ENCODE assay signal across 10 cellular contexts in the genomic region with DNA sequence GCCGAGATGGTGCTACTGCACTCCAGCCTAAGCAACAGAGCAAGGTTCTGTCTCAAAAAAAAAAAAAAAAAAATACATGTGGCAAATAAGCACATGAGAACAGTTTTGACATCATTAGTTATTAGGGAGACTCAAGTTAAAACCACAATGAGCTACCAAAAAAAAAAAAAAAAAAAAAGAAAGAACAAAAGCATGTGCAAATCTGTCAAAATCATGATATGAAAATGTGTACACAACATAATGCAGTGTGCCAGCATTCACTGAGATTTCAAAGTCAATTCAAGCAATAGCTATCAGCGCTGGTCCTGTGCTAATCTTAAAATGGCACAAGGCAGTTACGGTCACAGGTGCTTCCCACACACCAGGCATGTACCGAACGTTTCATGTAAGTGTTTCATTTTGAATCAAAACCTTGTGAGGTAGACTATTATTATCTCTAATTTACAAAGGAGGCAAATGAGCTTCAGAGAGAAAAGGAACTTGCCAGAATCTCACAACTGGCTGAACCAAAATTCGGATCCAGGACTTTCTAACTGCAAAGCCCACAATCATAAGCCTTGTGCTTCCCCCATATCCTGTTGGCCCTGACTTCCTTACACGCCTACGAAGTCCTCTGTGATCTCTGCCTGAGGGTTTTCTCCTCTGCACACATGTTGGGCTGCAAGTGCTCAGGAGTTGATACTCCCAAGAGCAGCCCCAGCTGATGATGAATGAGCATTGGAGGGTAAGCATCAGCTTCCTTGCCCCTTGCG.
DNase-seq lines count a peak whose midpoint lies in the region; ATAC-seq lines count a peak whose summit lies in the region.
"Had no signal": no experiment of that assay in that cellular context is flagged by ENCODE, and none has a peak within 500 bp of the region (broad histone marks: within the 10 kb centered on the region; RNA-seq: fewer than 3 reads in every experiment).

No MANE protein-coding gene starts in this region.

- peak; percentile 94 for ATAC-seq in GM18511 (IDR thresholded peaks at IDR 0.05; ENCODE audit: unreplicated experiment)
- ATAC-seq in GM21423 (IDR thresholded peaks at IDR 0.05; ENCODE audit: unreplicated experiment) = peak; percentile 89
- peak; percentile 91 for ATAC-seq in HG03442 (IDR thresholded peaks at IDR 0.05; ENCODE audit: unreplicated experiment)

- DNase-seq in dermis blood vessel endothelial cell (peak; percentile 3), kidney tubule cell (ENCODE audit: low spot score) (no peak), midbrain (lab: John Stamatoyannopoulos, UW) (no peak), epidermal melanocyte (ENCODE audit: insufficient read length, low spot score) (no peak), NCI-H524 treated with DMSO at 0.1 percent for 48 hours (lab: John Stamatoyannopoulos, UW) (no peak)
- DNase-seq: cerebellar nuclear complex, SIG-M5 had no signal
